In the genomic region with DNA sequence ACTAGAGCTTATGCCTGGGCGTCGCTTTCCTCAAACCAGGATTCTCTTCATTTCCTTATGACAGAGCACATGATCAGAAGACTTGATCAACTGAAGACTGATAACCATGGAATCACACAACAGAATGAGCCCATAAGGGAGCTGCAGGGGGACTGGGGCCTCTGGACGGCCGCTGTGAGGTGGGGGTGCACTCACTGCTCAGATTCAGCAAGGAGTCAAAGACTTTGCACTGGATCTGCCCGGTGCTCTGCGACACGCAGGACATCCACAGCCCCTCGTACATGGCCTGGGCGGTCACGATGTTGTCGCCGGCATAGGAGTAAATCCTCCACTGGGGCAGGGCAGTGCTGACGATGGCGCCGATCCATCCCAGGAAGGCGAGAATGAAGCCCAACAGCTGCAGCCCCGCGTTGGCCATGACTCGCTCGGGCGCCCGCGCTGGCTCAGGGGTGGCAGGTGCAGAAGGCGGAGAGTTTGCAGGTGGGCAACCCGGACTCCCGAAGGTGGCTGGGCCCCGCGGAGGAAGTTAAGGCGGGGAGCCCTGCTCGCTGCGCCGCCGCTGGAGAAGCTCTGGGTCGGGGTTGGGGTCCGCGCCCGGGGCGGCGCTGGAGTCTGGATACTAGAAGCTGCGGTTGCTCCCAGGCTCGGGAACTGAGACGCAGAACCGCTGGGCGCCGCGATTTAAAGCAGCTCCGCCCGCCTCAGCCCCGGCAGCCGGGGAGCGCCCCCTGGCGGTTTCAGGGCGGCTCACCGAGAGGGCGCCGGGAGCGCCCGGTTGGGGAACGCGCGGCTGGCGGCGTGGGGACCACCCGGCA, we compare ENCODE assay signal across 1 cellular context.
TF ChIP-seq lines count a peak whose summit lies in the region.

A gene with protein sequence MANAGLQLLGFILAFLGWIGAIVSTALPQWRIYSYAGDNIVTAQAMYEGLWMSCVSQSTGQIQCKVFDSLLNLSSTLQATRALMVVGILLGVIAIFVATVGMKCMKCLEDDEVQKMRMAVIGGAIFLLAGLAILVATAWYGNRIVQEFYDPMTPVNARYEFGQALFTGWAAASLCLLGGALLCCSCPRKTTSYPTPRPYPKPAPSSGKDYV (minus strand): TSS at position 658 of the 815 bp plus-strand sequence. CDS start 240 bp downstream, at position 418.

TF ChIP-seq in HepG2, 621 proteins besides CTCF, POLR2A, EP300 and RAD21 (continued from another document and continues in another):
- TF ChIP-seq ZNF629 (CRISPR knock-in tag; conservative IDR thresholded peaks at IDR 0.05) (no peak), NFE2 (CRISPR knock-in tag; IDR thresholded peaks at IDR 0.05) (no peak), ZNF589 (CRISPR knock-in tag; conservative IDR thresholded peaks at IDR 0.05) (0 out of 2 replicates have a peak, but pooled peaks have one; percentile 81), SMC3 (IDR thresholded peaks at IDR 0.05; ENCODE audit: low read length) (peak; percentile 56; the same call in 1 of the 2 replicates), MXI1 (IDR thresholded peaks at IDR 0.05; ENCODE audit: borderline replicate concordance, low read depth, low read length) (0 out of 3 replicates have a peak, but pooled peaks have one; percentile 34), ZNF224 (CRISPR knock-in tag; IDR thresholded peaks at IDR 0.05) (0 out of 2 replicates have a peak, but pooled peaks have one; percentile 34), ZNF136 (CRISPR knock-in tag; IDR thresholded peaks at IDR 0.05; ENCODE audit: low read depth) (peak; percentile 48; the same call in 1 of the 2 replicates), ZNF350 (CRISPR knock-in tag; IDR thresholded peaks at IDR 0.05; ENCODE audit: borderline replicate concordance, low read depth) (peak; percentile 87), PAWR (CRISPR knock-in tag; IDR thresholded peaks at IDR 0.05; ENCODE audit: borderline replicate concordance) (0 out of 2 replicates have a peak, but pooled peaks have one; percentile 52), JUNB (CRISPR knock-in tag; IDR thresholded peaks at IDR 0.05; ENCODE audit: borderline replicate concordance) (peak; percentile 59; the same call in 1 of the 2 replicates), ZNF430 (CRISPR knock-in tag; IDR thresholded peaks at IDR 0.05) (peak; percentile 64; the same call in 1 of the 2 replicates), ERF (CRISPR knock-in tag; IDR thresholded peaks at IDR 0.05) (peak; percentile 58; the same call in 1 of the 2 replicates), ZNF607 (CRISPR knock-in tag; IDR thresholded peaks at IDR 0.05; ENCODE audit: borderline replicate concordance) (peak; percentile 53; the same call in 1 of the 2 replicates), PCBP1 (IDR thresholded peaks at IDR 0.05; ENCODE audit: borderline replicate concordance, low read depth, low read length) (0 out of 2 replicates have a peak, but pooled peaks have one; percentile 68), ZNF34 (CRISPR knock-in tag; IDR thresholded peaks at IDR 0.05; ENCODE audit: borderline replicate concordance) (peak; percentile 92; the same call in 1 of the 2 replicates), ZNF44 (CRISPR knock-in tag; IDR thresholded peaks at IDR 0.05) (no peak), ZFY (CRISPR knock-in tag; IDR thresholded peaks at IDR 0.05) (peak; percentile 36), ZBTB3 (CRISPR knock-in tag; IDR thresholded peaks at IDR 0.05; ENCODE audit: borderline replicate concordance, low read depth) (0 out of 2 replicates have a peak, but pooled peaks have one; percentile 66), HOXA9 (CRISPR knock-in tag; IDR thresholded peaks at IDR 0.05; ENCODE audit: borderline replicate concordance) (peak; percentile 45; the same call in 1 of the 2 replicates), MAF1 (CRISPR knock-in tag; IDR thresholded peaks at IDR 0.05; ENCODE audit: borderline replicate concordance) (0 out of 2 replicates have a peak, but pooled peaks have one; percentile 30), MXD4 (CRISPR knock-in tag; IDR thresholded peaks at IDR 0.05) (0 out of 2 replicates have a peak, but pooled peaks have one; percentile 18), TBP (CRISPR knock-in tag; IDR thresholded peaks at IDR 0.05) (no peak), KAT8 (CRISPR knock-in tag; IDR thresholded peaks at IDR 0.05) (peak; percentile 69), BHLHE40 (IDR thresholded peaks at IDR 0.05; ENCODE audit: low read length) (0 out of 2 replicates have a peak, but pooled peaks have one; percentile 14), ZNF776 (CRISPR knock-in tag; IDR thresholded peaks at IDR 0.05) (0 out of 2 replicates have a peak, but pooled peaks have one; percentile 52)
- TF ChIP-seq, protein P1, sequence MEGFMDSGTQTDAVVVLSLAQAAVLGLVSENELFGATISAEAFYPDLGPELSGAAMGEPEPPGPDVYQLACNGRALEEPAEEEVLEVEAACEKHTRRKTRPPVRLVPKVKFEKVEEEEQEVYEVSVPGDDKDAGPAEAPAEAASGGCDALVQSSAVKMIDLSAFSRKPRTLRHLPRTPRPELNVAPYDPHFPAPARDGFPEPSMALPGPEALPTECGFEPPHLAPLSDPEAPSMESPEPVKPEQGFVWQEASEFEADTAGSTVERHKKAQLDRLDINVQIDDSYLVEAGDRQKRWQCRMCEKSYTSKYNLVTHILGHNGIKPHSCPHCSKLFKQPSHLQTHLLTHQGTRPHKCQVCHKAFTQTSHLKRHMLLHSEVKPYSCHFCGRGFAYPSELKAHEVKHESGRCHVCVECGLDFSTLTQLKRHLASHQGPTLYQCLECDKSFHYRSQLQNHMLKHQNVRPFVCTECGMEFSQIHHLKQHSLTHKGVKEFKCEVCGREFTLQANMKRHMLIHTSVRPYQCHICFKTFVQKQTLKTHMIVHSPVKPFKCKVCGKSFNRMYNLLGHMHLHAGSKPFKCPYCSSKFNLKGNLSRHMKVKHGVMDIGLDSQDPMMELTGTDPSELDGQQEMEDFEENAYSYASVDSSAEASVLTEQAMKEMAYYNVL (CRISPR knock-in tag; IDR thresholded peaks at IDR 0.05; ENCODE audit: borderline replicate concordance): peak; percentile 83; the same call in 1 of the 2 replicates
- TF ChIP-seq, protein P2, sequence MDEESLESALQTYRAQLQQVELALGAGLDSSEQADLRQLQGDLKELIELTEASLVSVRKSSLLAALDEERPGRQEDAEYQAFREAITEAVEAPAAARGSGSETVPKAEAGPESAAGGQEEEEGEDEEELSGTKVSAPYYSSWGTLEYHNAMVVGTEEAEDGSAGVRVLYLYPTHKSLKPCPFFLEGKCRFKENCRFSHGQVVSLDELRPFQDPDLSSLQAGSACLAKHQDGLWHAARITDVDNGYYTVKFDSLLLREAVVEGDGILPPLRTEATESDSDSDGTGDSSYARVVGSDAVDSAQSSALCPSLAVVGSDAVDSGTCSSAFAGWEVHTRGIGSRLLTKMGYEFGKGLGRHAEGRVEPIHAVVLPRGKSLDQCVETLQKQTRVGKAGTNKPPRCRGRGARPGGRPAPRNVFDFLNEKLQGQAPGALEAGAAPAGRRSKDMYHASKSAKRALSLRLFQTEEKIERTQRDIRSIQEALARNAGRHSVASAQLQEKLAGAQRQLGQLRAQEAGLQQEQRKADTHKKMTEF (CRISPR knock-in tag; IDR thresholded peaks at IDR 0.05): peak; percentile 62; the same call in 1 of the 2 replicates
- TF ChIP-seq, protein P3, sequence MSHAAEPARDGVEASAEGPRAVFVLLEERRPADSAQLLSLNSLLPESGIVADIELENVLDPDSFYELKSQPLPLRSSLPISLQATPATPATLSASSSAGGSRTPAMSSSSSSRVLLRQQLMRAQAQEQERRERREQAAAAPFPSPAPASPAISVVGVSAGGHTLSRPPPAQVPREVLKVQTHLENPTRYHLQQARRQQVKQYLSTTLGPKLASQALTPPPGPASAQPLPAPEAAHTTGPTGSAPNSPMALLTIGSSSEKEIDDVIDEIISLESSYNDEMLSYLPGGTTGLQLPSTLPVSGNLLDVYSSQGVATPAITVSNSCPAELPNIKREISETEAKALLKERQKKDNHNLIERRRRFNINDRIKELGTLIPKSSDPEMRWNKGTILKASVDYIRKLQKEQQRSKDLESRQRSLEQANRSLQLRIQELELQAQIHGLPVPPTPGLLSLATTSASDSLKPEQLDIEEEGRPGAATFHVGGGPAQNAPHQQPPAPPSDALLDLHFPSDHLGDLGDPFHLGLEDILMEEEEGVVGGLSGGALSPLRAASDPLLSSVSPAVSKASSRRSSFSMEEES (CRISPR knock-in tag; IDR thresholded peaks at IDR 0.05): no peak
- TF ChIP-seq, protein P4, sequence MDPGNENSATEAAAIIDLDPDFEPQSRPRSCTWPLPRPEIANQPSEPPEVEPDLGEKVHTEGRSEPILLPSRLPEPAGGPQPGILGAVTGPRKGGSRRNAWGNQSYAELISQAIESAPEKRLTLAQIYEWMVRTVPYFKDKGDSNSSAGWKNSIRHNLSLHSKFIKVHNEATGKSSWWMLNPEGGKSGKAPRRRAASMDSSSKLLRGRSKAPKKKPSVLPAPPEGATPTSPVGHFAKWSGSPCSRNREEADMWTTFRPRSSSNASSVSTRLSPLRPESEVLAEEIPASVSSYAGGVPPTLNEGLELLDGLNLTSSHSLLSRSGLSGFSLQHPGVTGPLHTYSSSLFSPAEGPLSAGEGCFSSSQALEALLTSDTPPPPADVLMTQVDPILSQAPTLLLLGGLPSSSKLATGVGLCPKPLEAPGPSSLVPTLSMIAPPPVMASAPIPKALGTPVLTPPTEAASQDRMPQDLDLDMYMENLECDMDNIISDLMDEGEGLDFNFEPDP (CRISPR knock-in tag; conservative IDR thresholded peaks at IDR 0.05): peak; percentile 98
- TF ChIP-seq, protein P5, sequence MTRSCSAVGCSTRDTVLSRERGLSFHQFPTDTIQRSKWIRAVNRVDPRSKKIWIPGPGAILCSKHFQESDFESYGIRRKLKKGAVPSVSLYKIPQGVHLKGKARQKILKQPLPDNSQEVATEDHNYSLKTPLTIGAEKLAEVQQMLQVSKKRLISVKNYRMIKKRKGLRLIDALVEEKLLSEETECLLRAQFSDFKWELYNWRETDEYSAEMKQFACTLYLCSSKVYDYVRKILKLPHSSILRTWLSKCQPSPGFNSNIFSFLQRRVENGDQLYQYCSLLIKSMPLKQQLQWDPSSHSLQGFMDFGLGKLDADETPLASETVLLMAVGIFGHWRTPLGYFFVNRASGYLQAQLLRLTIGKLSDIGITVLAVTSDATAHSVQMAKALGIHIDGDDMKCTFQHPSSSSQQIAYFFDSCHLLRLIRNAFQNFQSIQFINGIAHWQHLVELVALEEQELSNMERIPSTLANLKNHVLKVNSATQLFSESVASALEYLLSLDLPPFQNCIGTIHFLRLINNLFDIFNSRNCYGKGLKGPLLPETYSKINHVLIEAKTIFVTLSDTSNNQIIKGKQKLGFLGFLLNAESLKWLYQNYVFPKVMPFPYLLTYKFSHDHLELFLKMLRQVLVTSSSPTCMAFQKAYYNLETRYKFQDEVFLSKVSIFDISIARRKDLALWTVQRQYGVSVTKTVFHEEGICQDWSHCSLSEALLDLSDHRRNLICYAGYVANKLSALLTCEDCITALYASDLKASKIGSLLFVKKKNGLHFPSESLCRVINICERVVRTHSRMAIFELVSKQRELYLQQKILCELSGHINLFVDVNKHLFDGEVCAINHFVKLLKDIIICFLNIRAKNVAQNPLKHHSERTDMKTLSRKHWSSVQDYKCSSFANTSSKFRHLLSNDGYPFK (CRISPR knock-in tag; IDR thresholded peaks at IDR 0.05; ENCODE audit: borderline replicate concordance): peak; percentile 58; the same call in 1 of the 2 replicates
- TF ChIP-seq, protein P6, sequence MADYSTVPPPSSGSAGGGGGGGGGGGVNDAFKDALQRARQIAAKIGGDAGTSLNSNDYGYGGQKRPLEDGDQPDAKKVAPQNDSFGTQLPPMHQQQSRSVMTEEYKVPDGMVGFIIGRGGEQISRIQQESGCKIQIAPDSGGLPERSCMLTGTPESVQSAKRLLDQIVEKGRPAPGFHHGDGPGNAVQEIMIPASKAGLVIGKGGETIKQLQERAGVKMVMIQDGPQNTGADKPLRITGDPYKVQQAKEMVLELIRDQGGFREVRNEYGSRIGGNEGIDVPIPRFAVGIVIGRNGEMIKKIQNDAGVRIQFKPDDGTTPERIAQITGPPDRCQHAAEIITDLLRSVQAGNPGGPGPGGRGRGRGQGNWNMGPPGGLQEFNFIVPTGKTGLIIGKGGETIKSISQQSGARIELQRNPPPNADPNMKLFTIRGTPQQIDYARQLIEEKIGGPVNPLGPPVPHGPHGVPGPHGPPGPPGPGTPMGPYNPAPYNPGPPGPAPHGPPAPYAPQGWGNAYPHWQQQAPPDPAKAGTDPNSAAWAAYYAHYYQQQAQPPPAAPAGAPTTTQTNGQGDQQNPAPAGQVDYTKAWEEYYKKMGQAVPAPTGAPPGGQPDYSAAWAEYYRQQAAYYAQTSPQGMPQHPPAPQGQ (CRISPR knock-in tag; IDR thresholded peaks at IDR 0.05; ENCODE audit: borderline replicate concordance): no peak
- TF ChIP-seq, protein P7, sequence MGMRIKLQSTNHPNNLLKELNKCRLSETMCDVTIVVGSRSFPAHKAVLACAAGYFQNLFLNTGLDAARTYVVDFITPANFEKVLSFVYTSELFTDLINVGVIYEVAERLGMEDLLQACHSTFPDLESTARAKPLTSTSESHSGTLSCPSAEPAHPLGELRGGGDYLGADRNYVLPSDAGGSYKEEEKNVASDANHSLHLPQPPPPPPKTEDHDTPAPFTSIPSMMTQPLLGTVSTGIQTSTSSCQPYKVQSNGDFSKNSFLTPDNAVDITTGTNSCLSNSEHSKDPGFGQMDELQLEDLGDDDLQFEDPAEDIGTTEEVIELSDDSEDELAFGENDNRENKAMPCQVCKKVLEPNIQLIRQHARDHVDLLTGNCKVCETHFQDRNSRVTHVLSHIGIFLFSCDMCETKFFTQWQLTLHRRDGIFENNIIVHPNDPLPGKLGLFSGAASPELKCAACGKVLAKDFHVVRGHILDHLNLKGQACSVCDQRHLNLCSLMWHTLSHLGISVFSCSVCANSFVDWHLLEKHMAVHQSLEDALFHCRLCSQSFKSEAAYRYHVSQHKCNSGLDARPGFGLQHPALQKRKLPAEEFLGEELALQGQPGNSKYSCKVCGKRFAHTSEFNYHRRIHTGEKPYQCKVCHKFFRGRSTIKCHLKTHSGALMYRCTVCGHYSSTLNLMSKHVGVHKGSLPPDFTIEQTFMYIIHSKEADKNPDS (CRISPR knock-in tag; IDR thresholded peaks at IDR 0.05): peak; percentile 91
- TF ChIP-seq, protein P8, sequence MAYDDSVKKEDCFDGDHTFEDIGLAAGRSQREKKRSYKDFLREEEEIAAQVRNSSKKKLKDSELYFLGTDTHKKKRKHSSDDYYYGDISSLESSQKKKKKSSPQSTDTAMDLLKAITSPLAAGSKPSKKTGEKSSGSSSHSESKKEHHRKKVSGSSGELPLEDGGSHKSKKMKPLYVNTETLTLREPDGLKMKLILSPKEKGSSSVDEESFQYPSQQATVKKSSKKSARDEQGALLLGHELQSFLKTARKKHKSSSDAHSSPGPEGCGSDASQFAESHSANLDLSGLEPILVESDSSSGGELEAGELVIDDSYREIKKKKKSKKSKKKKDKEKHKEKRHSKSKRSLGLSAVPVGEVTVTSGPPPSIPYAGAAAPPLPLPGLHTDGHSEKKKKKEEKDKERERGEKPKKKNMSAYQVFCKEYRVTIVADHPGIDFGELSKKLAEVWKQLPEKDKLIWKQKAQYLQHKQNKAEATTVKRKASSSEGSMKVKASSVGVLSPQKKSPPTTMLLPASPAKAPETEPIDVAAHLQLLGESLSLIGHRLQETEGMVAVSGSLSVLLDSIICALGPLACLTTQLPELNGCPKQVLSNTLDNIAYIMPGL (CRISPR knock-in tag; IDR thresholded peaks at IDR 0.05; ENCODE audit: borderline replicate concordance in 1 of 2, low read depth in 1 of 2): peak; percentile 97 to 99
